In the genomic region with DNA sequence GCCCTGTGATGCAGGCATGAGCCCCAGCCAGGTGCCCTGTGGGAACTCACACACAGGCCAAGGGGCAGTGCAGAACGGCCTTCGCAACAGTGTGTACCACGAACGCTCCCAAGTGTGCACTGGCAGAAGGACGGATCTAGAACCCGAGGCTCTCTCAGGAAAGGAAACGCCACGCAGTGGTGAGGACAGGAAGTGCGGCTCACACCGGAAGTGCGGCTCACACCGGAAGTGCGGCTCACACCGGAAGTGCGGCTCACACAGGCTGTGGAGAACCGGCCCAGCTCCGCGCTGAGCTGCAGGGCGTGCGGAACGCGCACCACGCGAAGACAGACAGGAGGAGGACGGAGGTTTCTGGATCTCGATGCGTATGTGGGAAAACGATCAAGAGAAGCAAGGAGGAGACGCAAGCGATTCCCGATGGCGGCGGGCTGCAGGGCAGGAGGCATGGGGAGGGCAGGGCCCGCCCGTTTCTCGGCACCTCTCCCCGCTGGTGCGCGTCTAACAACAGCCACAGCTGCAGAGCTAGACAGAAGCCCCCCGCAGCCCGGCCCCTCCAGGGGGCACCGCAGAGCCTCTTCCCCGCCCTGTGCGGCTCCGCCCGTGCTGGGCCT, we compare ENCODE assay signal across 14 cellular contexts. TPM values are rescaled to one million over a fixed set of nuclear protein-coding genes. Genes with fewer than 3 reads are reported as not detected.
DNase-seq lines count a peak whose midpoint lies in the region; ATAC-seq, FAIRE-seq and TF ChIP-seq lines count a peak whose summit lies in the region.
"Had no signal": no experiment of that assay in that cellular context is flagged by ENCODE, and none has a peak within 500 bp of the region (broad histone marks: within the 10 kb centered on the region; RNA-seq: fewer than 3 reads in every experiment).

No MANE protein-coding gene starts in this region.

- peaks cover 2% of the 10 kb centered on the region for H3K4me1 Mint-ChIP-seq in activated T-cell treated with anti-CD3 and anti-CD28 coated beads, Interleukin-2, amount 50 U/mL, for 4 hours (ENCODE audit: low read depth)
- peaks cover 11% of the 10 kb centered on the region for H3K4me1 Mint-ChIP-seq in stimulated activated naive CD8-positive, alpha-beta T cell treated with anti-CD3 and anti-CD28 coated beads, Interleukin-15, Interleukin-2, amounts not matched to agents 100 ng/mL and 50 ng/mL, for 24 hours (ENCODE audit: low read depth)

- H3K9me3 Mint-ChIP-seq in activated T-cell treated with anti-CD3 and anti-CD28 coated beads, Interleukin-2, amount 50 U/mL, for 4 hours: peaks cover 12% of the 10 kb centered on the region
- peaks cover 12% of the 10 kb centered on the region for H3K9me3 Mint-ChIP-seq in stimulated activated naive CD8-positive, alpha-beta T cell treated with anti-CD3 and anti-CD28 coated beads, Interleukin-15, Interleukin-2, amounts not matched to agents 100 ng/mL and 50 ng/mL, for 24 hours

- in situ Hi-C loops in KBM-7 (cut with MboI; ENCODE audit: low pct_unique_long_range_greater_than_20kb, low sequenced_read_pairs) (loop anchor here (10.0 kb wide), 1 partner anchor 90 kb away; no protein-coding TSS in a partner anchor), GM13976 (cut with MboI; ENCODE audit: low sequenced_read_pairs, unreplicated experiment) (no loop called here)

- no peak for ATAC-seq in activated T-cell treated with anti-CD3 and anti-CD28 coated beads, Interleukin-2, amount 50 U/mL, for 4 hours
- ATAC-seq in HG03457 (IDR thresholded peaks at IDR 0.05; ENCODE audit: unreplicated experiment): no peak
- ATAC-seq: left colon, T-helper 17 cell had no signal

- H3K36me3 Mint-ChIP-seq in activated T-cell treated with anti-CD3 and anti-CD28 coated beads, Interleukin-2, amount 50 U/mL, for 4 hours (ENCODE audit: insufficient read depth): no peaks in the 10 kb centered on the region
- no peaks in the 10 kb centered on the region for H3K36me3 Mint-ChIP-seq in stimulated activated naive CD8-positive, alpha-beta T cell treated with anti-CD3 and anti-CD28 coated beads, Interleukin-15, Interleukin-2, amounts not matched to agents 100 ng/mL and 50 ng/mL, for 24 hours (ENCODE audit: low read depth)

- H3K27ac Mint-ChIP-seq in stimulated activated naive CD8-positive, alpha-beta T cell treated with anti-CD3 and anti-CD28 coated beads, Interleukin-15, Interleukin-2, amounts not matched to agents 100 ng/mL and 50 ng/mL, for 24 hours: peak overlapping the region; percentile 65
- H3K27ac Mint-ChIP-seq: T-helper 17 cell had no signal

- TF ChIP-seq CTCF in bronchial epithelial cell (IDR thresholded peaks at IDR 0.05; ENCODE audit: insufficient read depth, low read length, severe bottlenecking): peak; percentile 5
- TF ChIP-seq CTCF in GM13976 (IDR thresholded peaks at IDR 0.05; ENCODE audit: borderline replicate concordance, control extremely low read depth, extremely low read depth, insufficient read depth, missing control alignments): no peak

- H3K36me3 ChIP-seq in bronchial epithelial cell (ENCODE audit: control insufficient read depth, insufficient read depth, low read length): no peaks in the 10 kb centered on the region
- H3K36me3 ChIP-seq: colonic mucosa had no signal

- DNase-seq in activated T-cell treated with anti-CD3 and anti-CD28 coated beads, Interleukin-2, amount 50 U/mL, for 48 hours: peak; percentile 60 to 66
- DNase-seq in activated T-cell treated with anti-CD3 and anti-CD28 coated beads, Interleukin-2, amount 50 U/mL, for 4 hours: no peak
- DNase-seq in KBM-7 (peak; percentile 31), bronchial epithelial cell (ENCODE audit: low read depth) (no peak), GM13976 (ENCODE audit: low spot score) (no peak), EL (no peak)
- DNase-seq: C1 segment of cervical spinal cord, colonic mucosa, left colon, NCI-H146, T-helper 17 cell had no signal

- no peak for FAIRE-seq in bronchial epithelial cell (lab: Jason Lieb, UNC)

- H3K27me3 Mint-ChIP-seq in activated T-cell treated with anti-CD3 and anti-CD28 coated beads, Interleukin-2, amount 50 U/mL, for 4 hours (ENCODE audit: low read depth): peaks cover 24% of the 10 kb centered on the region
- peaks cover 19% of the 10 kb centered on the region for H3K27me3 Mint-ChIP-seq in stimulated activated naive CD8-positive, alpha-beta T cell treated with anti-CD3 and anti-CD28 coated beads, Interleukin-15, Interleukin-2, amounts not matched to agents 100 ng/mL and 50 ng/mL, for 24 hours

- H3K27me3 ChIP-seq in bronchial epithelial cell (ENCODE audit: control insufficient read depth, insufficient read depth, low read length): no peaks in the 10 kb centered on the region
- H3K27me3 ChIP-seq: colonic mucosa had no signal

- H3K4me3 ChIP-seq in bronchial epithelial cell (ENCODE audit: low read depth, low read length): no peak overlapping the region
- H3K4me3 ChIP-seq: colonic mucosa had no signal

- no peak overlapping the region for H3K4me3 Mint-ChIP-seq in activated T-cell treated with anti-CD3 and anti-CD28 coated beads, Interleukin-2, amount 50 U/mL, for 4 hours
- no peak overlapping the region for H3K4me3 Mint-ChIP-seq in stimulated activated naive CD8-positive, alpha-beta T cell treated with anti-CD3 and anti-CD28 coated beads, Interleukin-15, Interleukin-2, amounts not matched to agents 100 ng/mL and 50 ng/mL, for 24 hours
- H3K4me3 Mint-ChIP-seq: T-helper 17 cell had no signal

RNA-seq across cellular contexts. Expression of a gene that starts 35.9 kb away (rescaled TPM):
- 1 to 10 TPM; 2.4 to 3.5 (median 2.5) TPM for total RNA-seq in activated T-cell treated with anti-CD3 and anti-CD28 coated beads, Interleukin-2, amount 50 U/mL, for 4 hours
- 1.4 and 1.6 TPM in 2 replicates for total RNA-seq in bronchial epithelial cell

RNA-seq across cellular contexts. Expression of a gene that starts 39.9 kb away (rescaled TPM):
- total RNA-seq in activated T-cell treated with anti-CD3 and anti-CD28 coated beads, Interleukin-2, amount 50 U/mL, for 4 hours: under 1 TPM; 0.38 to 0.61 (median 0.51) TPM
- total RNA-seq in bronchial epithelial cell: under 0.01 and 0.77 TPM in 2 replicates

RNA-seq across cellular contexts. Expression of a gene that starts 48.6 kb away (rescaled TPM):
- not detected for total RNA-seq in activated T-cell treated with anti-CD3 and anti-CD28 coated beads, Interleukin-2, amount 50 U/mL, for 4 hours
- not detected in 2 replicates for total RNA-seq in bronchial epithelial cell
- total RNA-seq: fibroblast of villous mesenchyme, left colon, T-helper 17 cell had no signal

Comparison
In these comparisons a context has a peak if more than half of its experiments do, and no peak if none do; other contexts are left out.
1. DNase-seq: peak in activated T-cell treated with anti-CD3 and anti-CD28 coated beads, Interleukin-2, amount 50 U/mL, for 48 hours (2 of 2) and KBM-7 (single experiment); none in activated T-cell treated with anti-CD3 and anti-CD28 coated beads, Interleukin-2, amount 50 U/mL, for 4 hours (single experiment), bronchial epithelial cell (single experiment), GM13976 (single experiment) and EL (single experiment).